ENCODE assay signal across 8 cellular contexts in genomic region chr10:32980558-32981468, GRCh38. TPM values are rescaled to one million over a fixed set of nuclear protein-coding genes. Genes with fewer than 3 reads are reported as not detected.
DNase-seq lines count a peak whose midpoint lies in the region; ATAC-seq and TF ChIP-seq lines count a peak whose summit lies in the region.

No MANE protein-coding gene starts in this region.

- peaks cover 7% of the 10 kb centered on the region; the same call in 1 of the 2 replicates for H3F3A ChIP-seq in GM23338 (replicated peaks; ENCODE audit: low read depth)

- H2AFZ ChIP-seq in GM23338 (peak overlapping the region; percentile 99), neuron (ENCODE audit: low read depth, low read length) (peak overlapping the region; percentile 56)

- H3K36me3 ChIP-seq in GM23338 (ENCODE audit: insufficient read depth) (no peaks in the 10 kb centered on the region), neuron (ENCODE audit: insufficient read depth, low read length) (no peaks in the 10 kb centered on the region)

- H3K4me1 Mint-ChIP-seq in GM23338, result peaks cover 40% of the 10 kb centered on the region

- H3K27ac Mint-ChIP-seq in GM23338, result peak overlapping the region; percentile 95

- DNase-seq in Daoy (ENCODE audit: low read depth) (peak; percentile 98), GM23338 (ENCODE audit: low spot score) (peak; percentile 91), LHCN-M2 (ENCODE audit: low read depth) (peak; percentile 99), foreskin melanocyte (peak; percentile 67), stromal cell of bone marrow (ENCODE audit: low read depth) (peak; percentile 97)
- DNase-seq in activated effector memory CD4-positive, alpha-beta T cell treated with anti-CD3 and anti-CD28 coated beads, Interleukin-2, amount 50 U/mL, for 16 hours, result peak; percentile 94

- peak overlapping the region; percentile 76 for H3K4me2 ChIP-seq in GM23338

- H3K4me3 ChIP-seq in GM23338 (peak overlapping the region; percentile 50), neuron (ENCODE audit: low read length) (peak overlapping the region; percentile 53)

- H3K9me3 ChIP-seq in neuron (ENCODE audit: low read length), result no peaks in the 10 kb centered on the region

- H3K79me2 ChIP-seq in GM23338 (replicated peaks; ENCODE audit: insufficient read depth), result no peaks in the 10 kb centered on the region

- peak overlapping the region; percentile 83 for H3K4me3 Mint-ChIP-seq in GM23338

- H4K20me1 ChIP-seq in GM23338 (replicated peaks; ENCODE audit: insufficient read depth), result no peaks in the 10 kb centered on the region

- peaks cover 14% of the 10 kb centered on the region for H3K27me3 Mint-ChIP-seq in GM23338 (ENCODE audit: insufficient read depth, low read depth, poor library complexity)

- TF ChIP-seq CTCF in GM23338 (conservative IDR thresholded peaks at IDR 0.05; ENCODE audit: low read depth in 2 of 2), result no peak

- H3K4me1 ChIP-seq in GM23338 (ENCODE audit: insufficient read depth) (peaks cover 17% of the 10 kb centered on the region), neuron (ENCODE audit: insufficient read depth, low read length) (peaks cover 16% of the 10 kb centered on the region)

- peak; percentile 52; the same call in 1 of the 2 replicates for TF ChIP-seq POLR2A in Raji (IDR thresholded peaks at IDR 0.05; ENCODE audit: insufficient read depth, low read depth, low read length)

- peak; percentile 97 for ATAC-seq in GM23338

- H3K9me3 Mint-ChIP-seq in GM23338, result no peaks in the 10 kb centered on the region

- peak overlapping the region; percentile 29; the same call in 1 of the 2 replicates for H3K27ac ChIP-seq in GM23338 (ENCODE audit: low read depth)

- no peaks in the 10 kb centered on the region for H3K36me3 Mint-ChIP-seq in GM23338 (ENCODE audit: low read depth)

- no peaks in the 10 kb centered on the region for H3K9me2 ChIP-seq in GM23338 (ENCODE audit: insufficient read depth)

- H3K27me3 ChIP-seq in GM23338 (ENCODE audit: insufficient read depth) (0 out of 2 replicates have a peak, but pooled peaks cover 3% of the 10 kb centered on the region), neuron (ENCODE audit: insufficient read depth, low read length) (no peaks in the 10 kb centered on the region)

TF ChIP-seq in GM23338, 12 proteins besides CTCF, POLR2A, EP300 and RAD21:
- peak; percentile 67 for TF ChIP-seq CREB1 (CRISPR knock-in tag; IDR thresholded peaks at IDR 0.05; ENCODE audit: low read depth)
- TF ChIP-seq NANOG (IDR thresholded peaks at IDR 0.05; ENCODE audit: borderline replicate concordance), result no peak
- peak; percentile 53 for TF ChIP-seq POLR2AphosphoS5 (IDR thresholded peaks at IDR 0.05; ENCODE audit: low read depth)

RNA-seq across cellular contexts. Expression of gene ITGB1, which starts 22.8 kb away (rescaled TPM):
- total RNA-seq in Daoy (2014; rRNA removed; shearing (Covaris generic)), result 534 and 586 TPM in 2 replicates
- 439 and 441 TPM in 2 replicates for total RNA-seq in GM23338 (2014; rRNA removed; shearing (Covaris generic))
- 309 and 317 TPM in 2 replicates for polyA plus RNA-seq in GM23338 (2016; fragmentation: Nextera tagmentation; extraction: Ambion mirVana)
- 1,506 and 2,151 TPM in 2 replicates for total RNA-seq in LHCN-M2 (2014; rRNA removed)
- 564 TPM for polyA plus RNA-seq in LHCN-M2 (2012)

Comparison
In these comparisons a context has a peak if more than half of its experiments do, and no peak if none do; other contexts are left out.
1. Peak in every context shown above with its lines: DNase-seq, ATAC-seq, H3K4me3 ChIP-seq and H3K27ac ChIP-seq.